In genomic region chr2:10141736-10142639, GRCh38 we compare ENCODE assay signal across 8 cellular contexts. TPM values are rescaled to one million over a fixed set of nuclear protein-coding genes. Genes with fewer than 3 reads are reported as not detected.
DNase-seq lines count a peak whose midpoint lies in the region; ATAC-seq and TF ChIP-seq lines count a peak whose summit lies in the region.

No MANE protein-coding gene starts in this region.

- no peaks in the 10 kb centered on the region for H3K79me2 ChIP-seq in OCI-LY1 (ENCODE audit: insufficient read depth, low read length)

- no peaks in the 10 kb centered on the region for H3K27me3 ChIP-seq in OCI-LY1 (ENCODE audit: insufficient read depth, low read length)
- no peaks in the 10 kb centered on the region for H3K27me3 ChIP-seq in brain microvascular endothelial cell (replicated peaks)

- no peaks in the 10 kb centered on the region for H3K9me3 ChIP-seq in OCI-LY1 (ENCODE audit: low read length)

- TF ChIP-seq CTCF in GM12865 (IDR thresholded peaks at IDR 0.05; ENCODE audit: insufficient read depth, low read depth, low read length, missing control alignments): peak; percentile 18
- TF ChIP-seq CTCF in OCI-LY1 (IDR thresholded peaks at IDR 0.05; ENCODE audit: low read length): peak; percentile 76
- TF ChIP-seq CTCF in brain microvascular endothelial cell (IDR thresholded peaks at IDR 0.05; ENCODE audit: low read depth, low read length, missing control alignments): peak; percentile 70

- no peaks in the 10 kb centered on the region for H3K9me2 ChIP-seq in OCI-LY1 (ENCODE audit: low read depth, low read length)

- H3K4me2 ChIP-seq in OCI-LY1 (ENCODE audit: low read length): no peak overlapping the region; the same call in 1 of the 2 replicates

- no peaks in the 10 kb centered on the region for H3K4me1 ChIP-seq in OCI-LY1 (ENCODE audit: insufficient read depth, low read length, severe bottlenecking)

- no peak overlapping the region for H2AFZ ChIP-seq in OCI-LY1 (ENCODE audit: low read length)

- no peak for ATAC-seq in GM18867 (IDR thresholded peaks at IDR 0.05; ENCODE audit: unreplicated experiment)

- H3K4me3 ChIP-seq in GM12865 (ENCODE audit: low read depth, low read length) (no peak overlapping the region), OCI-LY1 (ENCODE audit: low read depth, low read length, poor library complexity, severe bottlenecking) (no peak overlapping the region), brain microvascular endothelial cell (ENCODE audit: low read depth, low read length) (no peak overlapping the region)

- DNase-seq in GM12865 (ENCODE audit: low read depth) (no peak), brain microvascular endothelial cell (no peak), lung microvascular endothelial cell (ENCODE audit: low read depth in 2 of 2) (peak; percentile 48 to 75), SKM-1 treated with dmso at 0.1 percent for 144 hours (lab: John Stamatoyannopoulos, UW; ENCODE audit: unreplicated experiment) (no peak), COLO829 (ENCODE audit: low spot score) (no peak), NOMO-1 (lab: John Stamatoyannopoulos, UW; ENCODE audit: unreplicated experiment in 2 of 2) (no peak)

- H3K36me3 ChIP-seq in OCI-LY1 (ENCODE audit: insufficient read depth, low read length) (peaks cover 19% of the 10 kb centered on the region; the same call in 1 of the 2 replicates), brain microvascular endothelial cell (replicated peaks) (no peaks in the 10 kb centered on the region)

- H3K27ac ChIP-seq in OCI-LY1 (ENCODE audit: low read depth, low read length, poor library complexity, severe bottlenecking): no peak overlapping the region
- no peak overlapping the region for H3K27ac ChIP-seq in brain microvascular endothelial cell

- no peak overlapping the region for H3K9ac ChIP-seq in OCI-LY1 (ENCODE audit: low read length)

- no peaks in the 10 kb centered on the region for H4K20me1 ChIP-seq in OCI-LY1 (ENCODE audit: insufficient read depth, low read length)

- in situ Hi-C loops in brain microvascular endothelial cell (cut with HindIII; ENCODE audit: low pct_ligation_motif_present, low sequenced_read_pairs): no loop called here

- no peaks in the 10 kb centered on the region for H3F3A ChIP-seq in OCI-LY1 (ENCODE audit: insufficient read depth, low read length)

RNA-seq across cellular contexts. Expression of gene RRM2, which starts 19.4 kb away (rescaled TPM):
- 5.6 and 16.1 TPM in 2 replicates for total RNA-seq in lung microvascular endothelial cell

Comparison
In these comparisons a context has a peak if more than half of its experiments do, and no peak if none do; other contexts are left out.
1. DNase-seq: peak in lung microvascular endothelial cell (2 of 2); none in GM12865 (single experiment), brain microvascular endothelial cell (single experiment), SKM-1 treated with dmso at 0.1 percent for 144 hours (single experiment), COLO829 (single experiment) and NOMO-1 (0 of 2).
2. CTCF ChIP-seq: peak in every context shown above with its lines; median percentile 76 in OCI-LY1; 70 in brain microvascular endothelial cell; 18 in GM12865.